8 cellular contexts compared by ENCODE assay signal in the genomic region with DNA sequence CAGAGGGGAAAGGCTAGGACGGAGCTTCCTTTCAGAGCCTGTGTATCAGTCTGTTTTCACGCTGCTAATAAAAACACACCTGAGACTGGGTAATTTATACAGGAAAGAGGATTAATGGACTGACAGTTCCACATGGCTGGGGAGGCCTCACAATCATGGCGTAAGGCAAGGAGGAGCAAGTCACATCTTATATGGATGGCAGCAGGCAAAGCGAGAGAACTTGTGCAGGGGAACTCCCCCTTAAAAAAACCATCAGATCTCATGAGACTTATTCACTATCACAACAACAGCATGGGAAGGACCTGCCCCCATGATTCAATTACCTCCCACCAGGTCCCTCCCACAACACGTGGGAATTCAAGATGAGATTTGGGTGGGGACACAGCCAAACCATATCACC.
A peak's percentile ranks its signal among the peaks of the same experiment; 100 is the strongest.
DNase-seq lines count a peak whose midpoint lies in the region; ATAC-seq, FAIRE-seq and TF ChIP-seq lines count a peak whose summit lies in the region.
"Not testable (repeated sequence)": the region's sequence is repeated elsewhere in the genome, so short reads cannot be mapped to it uniquely, and the experiment has no call there.

No MANE protein-coding gene starts in this region.

- H3K4me1 ChIP-seq in CD4-positive, CD25-positive, alpha-beta regulatory T cell (ENCODE audit: control insufficient read depth, insufficient read depth, low read length, poor library complexity, severe bottlenecking) = peaks cover 21% of the 10 kb centered on the region
- peaks cover 4 to 24% of the 10 kb centered on the region in 2 experiments; a peak in 3 of 5 replicates for H3K4me1 ChIP-seq in K562 (replicated peaks in 1 of 2; ENCODE audit: control insufficient read depth in 2 of 2, insufficient read depth in 2 of 2, low read length in 2 of 2)
- not testable (repeated sequence) for H3K4me1 ChIP-seq in right atrium auricular region; naive thymus-derived CD4-positive, alpha-beta T cell (ENCODE audit: control insufficient read depth in 2 of 2, insufficient read depth in 2 of 2, low read length in 2 of 2)

- H3K4me2 ChIP-seq in K562 (ENCODE audit: insufficient read depth, low read length) = not testable (repeated sequence)

- intact Hi-C loops in activated CD4-positive, alpha-beta T cell treated with anti-CD3 and anti-CD28 coated beads, Interleukin-2, amount 10 ng/mL, durations not matched to agents 24 days and 14 days (cut with micrococcal nuclease); activated T-helper 2 cell treated with anti-CD3 and anti-CD28 coated beads, Interferon-gamma antibody, Interleukin-2, Interleukin-4, amounts not matched to agents 10 μg/mL and 5 μg/mL and 100 μg/mL, durations not matched to agents 14 hours and 24 hours and 36 hours (cut with micrococcal nuclease); K562 (cut with micrococcal nuclease); naive thymus-derived CD4-positive, alpha-beta T cell (cut with micrococcal nuclease): not testable (repeated sequence)

- not testable (repeated sequence) for FAIRE-seq in K562 (lab: Jason Lieb, UNC)

- not testable (repeated sequence) for TF ChIP-seq RAD21 in K562 (CRISPR knock-in tag; conservative IDR thresholded peaks at IDR 0.05 in 1 of 2, IDR thresholded peaks at IDR 0.05 in 1 of 2)

- not testable (repeated sequence) for ATAC-seq in CD4-positive, CD25-positive, alpha-beta regulatory T cell (ENCODE audit: low read depth in 2 of 2); K562; naive thymus-derived CD4-positive, alpha-beta T cell; stimulated activated effector memory CD8-positive, alpha-beta T cell treated with anti-CD3 and anti-CD28 coated beads, Interleukin-12 subunit alpha, Interleukin-12 subunit beta, amount 100 ng/mL, for 72 hours

- TF ChIP-seq CTCF in K562 (IDR thresholded peaks at IDR 0.05 in 2 of 3, conservative IDR thresholded peaks at IDR 0.05 in 1 of 3; ENCODE audit: insufficient read depth in 2 of 3, low read depth in 1 of 3, low read length in 3 of 3); right atrium auricular region (IDR thresholded peaks at IDR 0.05): not testable (repeated sequence)

- peaks cover 12% of the 10 kb centered on the region for H3K27me3 Mint-ChIP-seq in CD4-positive, CD25-positive, alpha-beta regulatory T cell
- not testable (repeated sequence) for H3K27me3 Mint-ChIP-seq in activated CD4-positive, alpha-beta T cell treated with anti-CD3 and anti-CD28 coated beads, Interleukin-2, amount 10 ng/mL, durations not matched to agents 24 days and 14 days; activated T-helper 2 cell treated with anti-CD3 and anti-CD28 coated beads, Interferon-gamma antibody, Interleukin-2, Interleukin-4, amounts not matched to agents 10 μg/mL and 5 μg/mL and 100 μg/mL, durations not matched to agents 14 hours and 24 hours and 36 hours (ENCODE audit: low read depth); naive thymus-derived CD4-positive, alpha-beta T cell

- H3K27me3 ChIP-seq in CD4-positive, CD25-positive, alpha-beta regulatory T cell (ENCODE audit: control insufficient read depth, insufficient read depth, low read length); K562 (ENCODE audit: control insufficient read depth in 2 of 2, insufficient read depth in 2 of 2, low read length in 2 of 2); right atrium auricular region; naive thymus-derived CD4-positive, alpha-beta T cell (ENCODE audit: control insufficient read depth in 2 of 2, insufficient read depth in 2 of 2, low read length in 2 of 2): not testable (repeated sequence)

- not testable (repeated sequence) for H3K27ac Mint-ChIP-seq in CD4-positive, CD25-positive, alpha-beta regulatory T cell; activated CD4-positive, alpha-beta T cell treated with anti-CD3 and anti-CD28 coated beads, Interleukin-2, amount 10 ng/mL, durations not matched to agents 24 days and 14 days; activated T-helper 2 cell treated with anti-CD3 and anti-CD28 coated beads, Interferon-gamma antibody, Interleukin-2, Interleukin-4, amounts not matched to agents 10 μg/mL and 5 μg/mL and 100 μg/mL, durations not matched to agents 14 hours and 24 hours and 36 hours
- H3K27ac Mint-ChIP-seq in naive thymus-derived CD4-positive, alpha-beta T cell = peak overlapping the region in 6 of 9 donors; percentile 12 to 98 (median 52)
- peak overlapping the region; percentile 13 for H3K27ac Mint-ChIP-seq in stimulated activated effector memory CD8-positive, alpha-beta T cell treated with anti-CD3 and anti-CD28 coated beads, Interleukin-12 subunit alpha, Interleukin-12 subunit beta, amount 100 ng/mL, for 72 hours

- H3K4me3 ChIP-seq in CD4-positive, CD25-positive, alpha-beta regulatory T cell (ENCODE audit: low read depth, low read length); K562; right atrium auricular region; naive thymus-derived CD4-positive, alpha-beta T cell (ENCODE audit: low read length): not testable (repeated sequence)

- in situ Hi-C loops in Caki2 (cut with HindIII; ENCODE audit: low pct_unique_long_range_greater_than_20kb, low sequenced_read_pairs); K562 (cut with MboI): not testable (repeated sequence)

- not testable (repeated sequence) for H3K9me3 ChIP-seq in CD4-positive, CD25-positive, alpha-beta regulatory T cell (ENCODE audit: control insufficient read depth in 2 of 2, low read length in 2 of 2); K562 (replicated peaks; ENCODE audit: control insufficient read depth, insufficient read depth, low read depth, low read length); right atrium auricular region; naive thymus-derived CD4-positive, alpha-beta T cell (ENCODE audit: control insufficient read depth in 2 of 3, low read length in 3 of 3)

- H2AFZ ChIP-seq in K562 (ENCODE audit: low read depth, low read length) = not testable (repeated sequence)

- DNase-seq in CD4-positive, CD25-positive, alpha-beta regulatory T cell; activated CD4-positive, alpha-beta T cell treated with anti-CD3 and anti-CD28 coated beads, Interleukin-2, amount 10 ng/mL, durations not matched to agents 24 days and 14 days; activated T-helper 2 cell treated with anti-CD3 and anti-CD28 coated beads, Interferon-gamma antibody, Interleukin-2, Interleukin-4, amounts not matched to agents 10 μg/mL and 5 μg/mL and 100 μg/mL, durations not matched to agents 14 hours and 24 hours and 36 hours (ENCODE audit: low spot score); K562 (ENCODE audit: extremely low read depth in 1 of 4, low spot score in 3 of 4); naive thymus-derived CD4-positive, alpha-beta T cell; stimulated activated effector memory CD8-positive, alpha-beta T cell treated with anti-CD3 and anti-CD28 coated beads, Interleukin-12 subunit alpha, Interleukin-12 subunit beta, amount 100 ng/mL, for 72 hours (ENCODE audit: low spot score in 2 of 2): not testable (repeated sequence)
- DNase-seq in Caki2 (ENCODE audit: low read depth) (peak; percentile 53), right atrium auricular region (ENCODE audit: low spot score) (peak; percentile 30)

- CTCF ChIA-PET in K562 (lab: Yijun Ruan, JAX; ENCODE audit: low intra/inter-chr PET ratio) = not testable (repeated sequence)
- CTCF ChIA-PET in naive thymus-derived CD4-positive, alpha-beta T cell (lab: Charles Lee) = interaction anchor here (1.3 kb wide), 1 partner anchor 27 kb away, joined by 3 read pairs; no protein-coding TSS in a partner anchor

- H3K27ac ChIP-seq in CD4-positive, CD25-positive, alpha-beta regulatory T cell (ENCODE audit: insufficient read depth, low read length, poor library complexity, severe bottlenecking); K562 (ENCODE audit: extremely low read depth, low read depth, low read length); right atrium auricular region; naive thymus-derived CD4-positive, alpha-beta T cell (ENCODE audit: low read depth, low read length): not testable (repeated sequence)

- not testable (repeated sequence) for TF ChIP-seq EP300 in K562 (IDR thresholded peaks at IDR 0.05; ENCODE audit: low read length)

- not testable (repeated sequence) for TF ChIP-seq POLR2A in K562 (conservative IDR thresholded peaks at IDR 0.05)

- H3K9me1 ChIP-seq in K562 (ENCODE audit: control insufficient read depth, insufficient read depth, low read length) = not testable (repeated sequence)

- H3K9ac ChIP-seq in K562 (ENCODE audit: insufficient read depth in 1 of 2, low read depth in 2 of 2, low read length in 2 of 2) = not testable (repeated sequence)

- H3K36me3 ChIP-seq in CD4-positive, CD25-positive, alpha-beta regulatory T cell (ENCODE audit: control insufficient read depth, insufficient read depth, low read length); K562 (ENCODE audit: control insufficient read depth, insufficient read depth, low read length); right atrium auricular region; naive thymus-derived CD4-positive, alpha-beta T cell (ENCODE audit: control insufficient read depth in 2 of 3, insufficient read depth in 3 of 3, low read length in 3 of 3): not testable (repeated sequence)

- not testable (repeated sequence) for BruUV-seq in K562 (replicated peaks; lab: Mats Ljungman, UMichigan)

- 45% methylated on average over 4 of the region's 5 CpGs for WGBS in K562 (ENCODE audit: insufficient coverage, low coverage, missing lambda C conversion rate)

- peak overlapping the region; percentile 39 to 99 (median 70) for H3K4me3 Mint-ChIP-seq in CD4-positive, CD25-positive, alpha-beta regulatory T cell
- peak overlapping the region; percentile 19 for H3K4me3 Mint-ChIP-seq in activated CD4-positive, alpha-beta T cell treated with anti-CD3 and anti-CD28 coated beads, Interleukin-2, amount 10 ng/mL, durations not matched to agents 24 days and 14 days
- H3K4me3 Mint-ChIP-seq in activated T-helper 2 cell treated with anti-CD3 and anti-CD28 coated beads, Interferon-gamma antibody, Interleukin-2, Interleukin-4, amounts not matched to agents 10 μg/mL and 5 μg/mL and 100 μg/mL, durations not matched to agents 14 hours and 24 hours and 36 hours (ENCODE audit: low read depth) = peak overlapping the region; percentile 34
- H3K4me3 Mint-ChIP-seq in naive thymus-derived CD4-positive, alpha-beta T cell = peak overlapping the region in 9 of 10 donors; percentile 9 to 99 (median 53)
- H3K4me3 Mint-ChIP-seq in stimulated activated effector memory CD8-positive, alpha-beta T cell treated with anti-CD3 and anti-CD28 coated beads, Interleukin-12 subunit alpha, Interleukin-12 subunit beta, amount 100 ng/mL, for 72 hours = not testable (repeated sequence)

- not testable (repeated sequence) for H3K9me3 Mint-ChIP-seq in CD4-positive, CD25-positive, alpha-beta regulatory T cell; activated CD4-positive, alpha-beta T cell treated with anti-CD3 and anti-CD28 coated beads, Interleukin-2, amount 10 ng/mL, durations not matched to agents 24 days and 14 days; activated T-helper 2 cell treated with anti-CD3 and anti-CD28 coated beads, Interferon-gamma antibody, Interleukin-2, Interleukin-4, amounts not matched to agents 10 μg/mL and 5 μg/mL and 100 μg/mL, durations not matched to agents 14 hours and 24 hours and 36 hours; naive thymus-derived CD4-positive, alpha-beta T cell; stimulated activated effector memory CD8-positive, alpha-beta T cell treated with anti-CD3 and anti-CD28 coated beads, Interleukin-12 subunit alpha, Interleukin-12 subunit beta, amount 100 ng/mL, for 72 hours

- H3K4me1 Mint-ChIP-seq in CD4-positive, CD25-positive, alpha-beta regulatory T cell = peaks cover 10 to 38% (median 24%) of the 10 kb centered on the region in 4 donors
- peaks cover 27% of the 10 kb centered on the region for H3K4me1 Mint-ChIP-seq in activated CD4-positive, alpha-beta T cell treated with anti-CD3 and anti-CD28 coated beads, Interleukin-2, amount 10 ng/mL, durations not matched to agents 24 days and 14 days
- peaks cover 25% of the 10 kb centered on the region for H3K4me1 Mint-ChIP-seq in activated T-helper 2 cell treated with anti-CD3 and anti-CD28 coated beads, Interferon-gamma antibody, Interleukin-2, Interleukin-4, amounts not matched to agents 10 μg/mL and 5 μg/mL and 100 μg/mL, durations not matched to agents 14 hours and 24 hours and 36 hours (ENCODE audit: low read depth)
- H3K4me1 Mint-ChIP-seq in naive thymus-derived CD4-positive, alpha-beta T cell = peaks cover 8 to 37% (median 27%) of the 10 kb centered on the region in 7 donors
- peaks cover 24% of the 10 kb centered on the region for H3K4me1 Mint-ChIP-seq in stimulated activated effector memory CD8-positive, alpha-beta T cell treated with anti-CD3 and anti-CD28 coated beads, Interleukin-12 subunit alpha, Interleukin-12 subunit beta, amount 100 ng/mL, for 72 hours

- H4K20me1 ChIP-seq in K562 (replicated peaks; ENCODE audit: control insufficient read depth, insufficient read depth, low read length) = not testable (repeated sequence)

- not testable (repeated sequence) for H3K79me2 ChIP-seq in K562 (ENCODE audit: control insufficient read depth, insufficient read depth, low read length)

- H3K36me3 Mint-ChIP-seq in CD4-positive, CD25-positive, alpha-beta regulatory T cell; activated CD4-positive, alpha-beta T cell treated with anti-CD3 and anti-CD28 coated beads, Interleukin-2, amount 10 ng/mL, durations not matched to agents 24 days and 14 days (ENCODE audit: low read depth): not testable (repeated sequence)
- peaks cover 17% of the 10 kb centered on the region for H3K36me3 Mint-ChIP-seq in activated T-helper 2 cell treated with anti-CD3 and anti-CD28 coated beads, Interferon-gamma antibody, Interleukin-2, Interleukin-4, amounts not matched to agents 10 μg/mL and 5 μg/mL and 100 μg/mL, durations not matched to agents 14 hours and 24 hours and 36 hours (ENCODE audit: low read depth)
- H3K36me3 Mint-ChIP-seq in naive thymus-derived CD4-positive, alpha-beta T cell = peaks cover 0 to 15% (median 0%) of the 10 kb centered on the region in 5 donors
- H3K36me3 Mint-ChIP-seq in stimulated activated effector memory CD8-positive, alpha-beta T cell treated with anti-CD3 and anti-CD28 coated beads, Interleukin-12 subunit alpha, Interleukin-12 subunit beta, amount 100 ng/mL, for 72 hours = peaks cover 10% of the 10 kb centered on the region

- POLR2A ChIA-PET in K562 (lab: Yijun Ruan, JAX); naive thymus-derived CD4-positive, alpha-beta T cell (lab: Charles Lee): not testable (repeated sequence)
